1 cellular context compared by ENCODE assay signal in the genomic region with DNA sequence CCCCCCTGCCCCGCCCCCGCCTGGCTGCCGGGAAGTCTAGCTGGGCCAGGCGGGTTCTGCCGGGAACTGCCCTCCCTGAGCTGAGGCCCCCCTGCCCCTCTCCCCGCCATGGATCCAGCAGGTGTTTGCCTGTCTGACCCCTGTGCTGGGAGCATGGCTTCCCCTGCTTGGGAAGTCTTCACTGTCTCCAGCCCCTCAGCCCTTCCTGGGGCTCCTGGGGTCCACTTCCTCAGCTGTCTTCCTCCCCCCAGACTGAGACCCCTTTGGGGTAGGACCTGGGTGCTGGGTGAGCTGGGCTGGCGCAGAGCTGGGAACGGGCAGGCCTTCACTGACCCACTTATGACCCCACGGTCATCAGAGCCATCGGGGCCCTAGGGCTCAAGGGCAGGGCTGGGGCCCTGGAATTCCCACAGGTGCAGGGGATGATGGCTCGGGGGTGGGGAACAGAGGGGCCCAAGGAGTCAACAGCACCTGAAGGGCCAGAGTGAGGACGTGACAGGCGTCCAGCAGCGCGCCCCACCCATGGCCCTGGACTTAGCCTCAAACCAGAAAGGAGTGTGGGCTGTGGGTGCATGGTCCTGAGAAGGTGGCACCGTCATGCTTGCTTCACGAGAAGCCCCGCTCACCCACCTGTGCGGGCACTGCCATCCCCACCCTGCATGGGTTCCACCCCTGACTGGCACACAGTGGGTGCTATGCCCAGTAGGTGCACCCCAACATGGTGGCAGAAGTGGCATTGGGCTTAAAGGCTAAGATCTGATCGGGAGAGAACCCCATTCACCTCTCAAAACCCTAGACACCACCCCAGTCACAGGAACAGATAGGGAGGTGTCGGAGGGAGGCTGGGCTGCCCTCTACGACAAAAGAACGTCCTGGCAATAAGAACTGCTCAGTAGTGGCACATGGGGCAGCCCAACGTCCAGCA.
TF ChIP-seq lines count a peak whose summit lies in the region.

No MANE protein-coding gene starts in this region.

TF ChIP-seq in HepG2, 621 proteins besides CTCF, POLR2A, EP300 and RAD21 (continued from another document and continues in another):
- TF ChIP-seq SKIL (CRISPR knock-in tag; IDR thresholded peaks at IDR 0.05; ENCODE audit: borderline replicate concordance) (peak; percentile 58; the same call in 1 of the 2 replicates), ZNF709 (CRISPR knock-in tag; IDR thresholded peaks at IDR 0.05) (no peak), ATF1 (CRISPR knock-in tag; IDR thresholded peaks at IDR 0.05) (no peak), ZNF616 (CRISPR knock-in tag; IDR thresholded peaks at IDR 0.05; ENCODE audit: low read depth) (no peak), SNAPC2 (CRISPR knock-in tag; IDR thresholded peaks at IDR 0.05) (no peak), AFF4 (CRISPR knock-in tag; IDR thresholded peaks at IDR 0.05) (no peak), XBP1 (CRISPR knock-in tag; IDR thresholded peaks at IDR 0.05) (no peak), ARNT (IDR thresholded peaks at IDR 0.05) (no peak), ZBTB49 (CRISPR knock-in tag; IDR thresholded peaks at IDR 0.05; ENCODE audit: borderline replicate concordance) (no peak), CHD4 (IDR thresholded peaks at IDR 0.05; ENCODE audit: borderline replicate concordance, low read length) (no peak), ZZZ3 (CRISPR knock-in tag; IDR thresholded peaks at IDR 0.05; ENCODE audit: borderline replicate concordance) (no peak; the same call in 1 of the 2 replicates), ZC3H4 (CRISPR knock-in tag; IDR thresholded peaks at IDR 0.05; ENCODE audit: borderline replicate concordance) (no peak), RARG (CRISPR knock-in tag; IDR thresholded peaks at IDR 0.05; ENCODE audit: low read depth) (no peak), ZNF747 (CRISPR knock-in tag; IDR thresholded peaks at IDR 0.05; ENCODE audit: borderline replicate concordance) (peak; percentile 89), SALL1 (CRISPR knock-in tag; IDR thresholded peaks at IDR 0.05) (no peak; the same call in 1 of the 2 replicates), MYNN (CRISPR knock-in tag; IDR thresholded peaks at IDR 0.05; ENCODE audit: low read depth) (no peak), ZNF761 (CRISPR knock-in tag; conservative IDR thresholded peaks at IDR 0.05) (0 out of 2 replicates have a peak, but pooled peaks have one; percentile 48)
- TF ChIP-seq, protein P1, sequence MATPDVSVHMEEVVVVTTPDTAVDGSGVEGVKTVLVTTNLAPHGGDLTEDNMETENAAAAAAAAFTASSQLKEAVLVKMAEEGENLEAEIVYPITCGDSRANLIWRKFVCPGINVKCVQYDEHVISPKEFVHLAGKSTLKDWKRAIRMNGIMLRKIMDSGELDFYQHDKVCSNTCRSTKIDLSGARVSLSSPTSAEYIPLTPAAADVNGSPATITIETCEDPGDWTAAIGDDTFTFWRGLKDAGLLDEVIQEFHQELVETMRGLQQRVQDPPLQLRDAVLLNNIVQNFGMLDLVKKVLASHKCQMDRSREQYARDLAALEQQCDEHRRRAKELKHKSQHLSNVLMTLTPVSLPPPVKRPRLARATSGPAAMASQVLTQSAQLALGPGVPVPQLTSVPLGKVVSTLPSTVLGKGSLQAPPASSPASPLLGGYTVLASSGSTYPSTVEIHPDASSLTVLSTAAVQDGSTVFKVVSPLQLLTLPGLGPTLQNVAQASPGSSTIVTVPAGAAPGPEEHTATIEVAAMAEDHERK (CRISPR knock-in tag; IDR thresholded peaks at IDR 0.05; ENCODE audit: low read depth), result no peak
- TF ChIP-seq, protein P2, sequence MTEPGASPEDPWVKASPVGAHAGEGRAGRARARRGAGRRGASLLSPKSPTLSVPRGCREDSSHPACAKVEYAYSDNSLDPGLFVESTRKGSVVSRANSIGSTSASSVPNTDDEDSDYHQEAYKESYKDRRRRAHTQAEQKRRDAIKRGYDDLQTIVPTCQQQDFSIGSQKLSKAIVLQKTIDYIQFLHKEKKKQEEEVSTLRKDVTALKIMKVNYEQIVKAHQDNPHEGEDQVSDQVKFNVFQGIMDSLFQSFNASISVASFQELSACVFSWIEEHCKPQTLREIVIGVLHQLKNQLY (CRISPR knock-in tag; IDR thresholded peaks at IDR 0.05), result no peak
- TF ChIP-seq, protein P3, sequence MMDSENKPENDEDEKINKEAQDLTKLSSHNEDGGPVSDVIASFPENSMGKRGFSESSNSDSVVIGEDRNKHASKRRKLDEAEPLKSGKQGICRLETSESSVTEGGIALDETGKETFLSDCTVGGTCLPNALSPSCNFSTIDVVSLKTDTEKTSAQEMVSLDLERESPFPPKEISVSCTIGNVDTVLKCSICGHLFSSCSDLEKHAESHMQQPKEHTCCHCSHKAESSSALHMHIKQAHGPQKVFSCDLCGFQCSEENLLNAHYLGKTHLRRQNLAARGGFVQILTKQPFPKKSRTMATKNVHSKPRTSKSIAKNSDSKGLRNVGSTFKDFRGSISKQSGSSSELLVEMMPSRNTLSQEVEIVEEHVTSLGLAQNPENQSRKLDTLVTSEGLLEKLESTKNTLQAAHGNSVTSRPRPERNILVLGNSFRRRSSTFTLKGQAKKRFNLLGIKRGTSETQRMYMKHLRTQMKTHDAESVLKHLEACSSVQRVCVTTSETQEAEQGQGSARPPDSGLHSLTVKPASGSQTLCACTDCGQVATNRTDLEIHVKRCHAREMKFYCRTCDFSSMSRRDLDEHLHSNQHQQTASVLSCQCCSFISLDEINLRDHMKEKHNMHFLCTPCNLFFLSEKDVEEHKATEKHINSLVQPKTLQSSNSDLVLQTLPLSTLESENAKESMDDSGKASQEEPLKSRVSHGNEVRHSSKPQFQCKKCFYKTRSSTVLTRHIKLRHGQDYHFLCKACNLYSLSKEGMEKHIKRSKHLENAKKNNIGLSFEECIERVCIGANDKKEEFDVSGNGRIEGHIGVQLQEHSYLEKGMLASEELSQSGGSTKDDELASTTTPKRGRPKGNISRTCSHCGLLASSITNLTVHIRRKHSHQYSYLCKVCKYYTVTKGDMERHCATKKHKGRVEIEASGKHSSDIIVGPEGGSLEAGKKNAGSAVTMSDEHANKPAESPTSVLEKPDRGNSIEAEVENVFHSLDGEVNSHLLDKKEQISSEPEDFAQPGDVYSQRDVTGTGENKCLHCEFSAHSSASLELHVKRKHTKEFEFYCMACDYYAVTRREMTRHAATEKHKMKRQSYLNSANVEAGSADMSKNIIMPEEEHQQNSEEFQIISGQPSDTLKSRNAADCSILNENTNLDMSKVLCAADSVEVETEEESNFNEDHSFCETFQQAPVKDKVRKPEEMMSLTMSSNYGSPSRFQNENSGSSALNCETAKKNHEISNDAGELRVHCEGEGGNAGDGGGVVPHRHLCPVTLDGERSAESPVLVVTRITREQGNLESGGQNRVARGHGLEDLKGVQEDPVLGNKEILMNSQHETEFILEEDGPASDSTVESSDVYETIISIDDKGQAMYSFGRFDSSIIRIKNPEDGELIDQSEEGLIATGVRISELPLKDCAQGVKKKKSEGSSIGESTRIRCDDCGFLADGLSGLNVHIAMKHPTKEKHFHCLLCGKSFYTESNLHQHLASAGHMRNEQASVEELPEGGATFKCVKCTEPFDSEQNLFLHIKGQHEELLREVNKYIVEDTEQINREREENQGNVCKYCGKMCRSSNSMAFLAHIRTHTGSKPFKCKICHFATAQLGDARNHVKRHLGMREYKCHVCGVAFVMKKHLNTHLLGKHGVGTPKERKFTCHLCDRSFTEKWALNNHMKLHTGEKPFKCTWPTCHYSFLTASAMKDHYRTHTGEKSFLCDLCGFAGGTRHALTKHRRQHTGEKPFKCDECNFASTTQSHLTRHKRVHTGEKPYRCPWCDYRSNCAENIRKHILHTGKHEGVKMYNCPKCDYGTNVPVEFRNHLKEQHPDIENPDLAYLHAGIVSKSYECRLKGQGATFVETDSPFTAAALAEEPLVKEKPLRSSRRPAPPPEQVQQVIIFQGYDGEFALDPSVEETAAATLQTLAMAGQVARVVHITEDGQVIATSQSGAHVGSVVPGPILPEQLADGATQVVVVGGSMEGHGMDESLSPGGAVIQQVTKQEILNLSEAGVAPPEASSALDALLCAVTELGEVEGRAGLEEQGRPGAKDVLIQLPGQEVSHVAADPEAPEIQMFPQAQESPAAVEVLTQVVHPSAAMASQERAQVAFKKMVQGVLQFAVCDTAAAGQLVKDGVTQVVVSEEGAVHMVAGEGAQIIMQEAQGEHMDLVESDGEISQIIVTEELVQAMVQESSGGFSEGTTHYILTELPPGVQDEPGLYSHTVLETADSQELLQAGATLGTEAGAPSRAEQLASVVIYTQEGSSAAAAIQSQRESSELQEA (CRISPR knock-in tag; IDR thresholded peaks at IDR 0.05; ENCODE audit: not compliant biosample characterization), result no peak
- TF ChIP-seq, protein P4, sequence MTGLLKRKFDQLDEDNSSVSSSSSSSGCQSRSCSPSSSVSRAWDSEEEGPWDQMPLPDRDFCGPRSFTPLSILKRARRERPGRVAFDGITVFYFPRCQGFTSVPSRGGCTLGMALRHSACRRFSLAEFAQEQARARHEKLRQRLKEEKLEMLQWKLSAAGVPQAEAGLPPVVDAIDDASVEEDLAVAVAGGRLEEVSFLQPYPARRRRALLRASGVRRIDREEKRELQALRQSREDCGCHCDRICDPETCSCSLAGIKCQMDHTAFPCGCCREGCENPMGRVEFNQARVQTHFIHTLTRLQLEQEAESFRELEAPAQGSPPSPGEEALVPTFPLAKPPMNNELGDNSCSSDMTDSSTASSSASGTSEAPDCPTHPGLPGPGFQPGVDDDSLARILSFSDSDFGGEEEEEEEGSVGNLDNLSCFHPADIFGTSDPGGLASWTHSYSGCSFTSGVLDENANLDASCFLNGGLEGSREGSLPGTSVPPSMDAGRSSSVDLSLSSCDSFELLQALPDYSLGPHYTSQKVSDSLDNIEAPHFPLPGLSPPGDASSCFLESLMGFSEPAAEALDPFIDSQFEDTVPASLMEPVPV (CRISPR knock-in tag; IDR thresholded peaks at IDR 0.05), result no peak
- TF ChIP-seq, protein P5, sequence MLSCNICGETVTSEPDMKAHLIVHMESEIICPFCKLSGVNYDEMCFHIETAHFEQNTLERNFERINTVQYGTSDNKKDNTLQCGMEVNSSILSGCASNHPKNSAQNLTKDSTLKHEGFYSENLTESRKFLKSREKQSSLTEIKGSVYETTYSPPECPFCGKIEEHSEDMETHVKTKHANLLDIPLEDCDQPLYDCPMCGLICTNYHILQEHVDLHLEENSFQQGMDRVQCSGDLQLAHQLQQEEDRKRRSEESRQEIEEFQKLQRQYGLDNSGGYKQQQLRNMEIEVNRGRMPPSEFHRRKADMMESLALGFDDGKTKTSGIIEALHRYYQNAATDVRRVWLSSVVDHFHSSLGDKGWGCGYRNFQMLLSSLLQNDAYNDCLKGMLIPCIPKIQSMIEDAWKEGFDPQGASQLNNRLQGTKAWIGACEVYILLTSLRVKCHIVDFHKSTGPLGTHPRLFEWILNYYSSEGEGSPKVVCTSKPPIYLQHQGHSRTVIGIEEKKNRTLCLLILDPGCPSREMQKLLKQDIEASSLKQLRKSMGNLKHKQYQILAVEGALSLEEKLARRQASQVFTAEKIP (CRISPR knock-in tag; IDR thresholded peaks at IDR 0.05; ENCODE audit: borderline replicate concordance), result no peak
